In genomic region chr10:119281581-119282071, GRCh38 we compare ENCODE assay signal across 10 cellular contexts.
DNase-seq lines count a peak whose midpoint lies in the region; ATAC-seq, FAIRE-seq and TF ChIP-seq lines count a peak whose summit lies in the region.
"Had no signal": no experiment of that assay in that cellular context is flagged by ENCODE, and none has a peak within 500 bp of the region (broad histone marks: within the 10 kb centered on the region; RNA-seq: fewer than 3 reads in every experiment).

No MANE protein-coding gene starts in this region.

- no peak overlapping the region for H3K27ac ChIP-seq in kidney (ENCODE audit: low read depth in 2 of 2, low read length in 2 of 2)
- no peak overlapping the region for H3K27ac ChIP-seq in GM23338 (ENCODE audit: low read depth)

- no peak overlapping the region for H3K27ac Mint-ChIP-seq in activated T-helper 1 cell treated with anti-CD3 and anti-CD28 coated beads, Interleukin-12 subunit alpha, Interleukin-12 subunit beta, Interleukin-2, Interleukin-4 antibody, amounts not matched to agents 30 ng/mL and 10 ng/mL and 1 ng/mL, durations not matched to agents 14 hours and 24 hours and 36 hours
- no peak overlapping the region for H3K27ac Mint-ChIP-seq in activated CD4-positive, alpha-beta T cell treated with anti-CD3 and anti-CD28 coated beads, Interleukin-2, amount 10 ng/mL, durations not matched to agents 7 days and 5 days
- no peak overlapping the region; the same call in 1 of the 2 replicates for H3K27ac Mint-ChIP-seq in GM23338

- H3K27me3 ChIP-seq in HAP-1 (ENCODE audit: low read depth) (no peaks in the 10 kb centered on the region), GM23338 (ENCODE audit: insufficient read depth) (no peaks in the 10 kb centered on the region)

- ATAC-seq in GM23338, result no peak

- peak; percentile 78 for DNase-seq in M059J (ENCODE audit: low read depth)
- peak in 45 of 56 donors; percentile 8 to 93 (median 48) for DNase-seq in amygdala (lab: John Stamatoyannopoulos, UW)
- peak; percentile 84 for DNase-seq in kidney
- DNase-seq in superior temporal gyrus (ENCODE audit: extremely low spot score), result peak; percentile 68
- DNase-seq in HAP-1 (ENCODE audit: low spot score in 2 of 2), result no peak
- no peak for DNase-seq in activated T-helper 1 cell treated with anti-CD3 and anti-CD28 coated beads, Interleukin-12 subunit alpha, Interleukin-12 subunit beta, Interleukin-2, Interleukin-4 antibody, amounts not matched to agents 30 ng/mL and 10 ng/mL and 1 ng/mL, durations not matched to agents 14 hours and 24 hours and 36 hours (ENCODE audit: low spot score)
- no peak for DNase-seq in activated CD4-positive, alpha-beta T cell treated with anti-CD3 and anti-CD28 coated beads, Interleukin-2, amount 10 ng/mL, durations not matched to agents 7 days and 5 days
- no peak for DNase-seq in GM23338 (ENCODE audit: low spot score)
- DNase-seq: kidney glomerular epithelial cell had no signal

- H3K4me3 ChIP-seq in kidney (ENCODE audit: low read length in 2 of 2) (no peak overlapping the region), HAP-1 (no peak overlapping the region), GM23338 (no peak overlapping the region)

- no peaks in the 10 kb centered on the region for H3K9me3 ChIP-seq in kidney (ENCODE audit: control insufficient read depth in 1 of 2, low read length in 2 of 2)
- H3K9me3 ChIP-seq in HAP-1, result no peaks in the 10 kb centered on the region

- no peak overlapping the region for H2AFZ ChIP-seq in GM23338

- intact Hi-C loops in kidney (cut with DNase I), result no loop called here
- intact Hi-C loops in activated T-helper 1 cell treated with anti-CD3 and anti-CD28 coated beads, Interleukin-12 subunit alpha, Interleukin-12 subunit beta, Interleukin-2, Interleukin-4 antibody, amounts not matched to agents 30 ng/mL and 10 ng/mL and 1 ng/mL, durations not matched to agents 14 hours and 24 hours and 36 hours (cut with micrococcal nuclease), result loop anchor here (1.0 kb wide), 1 partner anchor 7 kb away; no protein-coding TSS in a partner anchor

- in situ Hi-C loops in HAP-1 (cut with MboI; ENCODE audit: low sequenced_read_pairs), result no loop called here

- FAIRE-seq in kidney (lab: Jason Lieb, UNC), result no peak

- H4K20me1 ChIP-seq in GM23338 (replicated peaks; ENCODE audit: insufficient read depth), result no peaks in the 10 kb centered on the region

- H3K79me2 ChIP-seq in GM23338 (replicated peaks; ENCODE audit: insufficient read depth), result no peaks in the 10 kb centered on the region

- H3K9me2 ChIP-seq in GM23338 (ENCODE audit: insufficient read depth), result no peaks in the 10 kb centered on the region

- peaks cover 5% of the 10 kb centered on the region for H3K36me3 Mint-ChIP-seq in activated T-helper 1 cell treated with anti-CD3 and anti-CD28 coated beads, Interleukin-12 subunit alpha, Interleukin-12 subunit beta, Interleukin-2, Interleukin-4 antibody, amounts not matched to agents 30 ng/mL and 10 ng/mL and 1 ng/mL, durations not matched to agents 14 hours and 24 hours and 36 hours (ENCODE audit: low read depth)
- peaks cover 3% of the 10 kb centered on the region for H3K36me3 Mint-ChIP-seq in activated CD4-positive, alpha-beta T cell treated with anti-CD3 and anti-CD28 coated beads, Interleukin-2, amount 10 ng/mL, durations not matched to agents 7 days and 5 days (ENCODE audit: low read depth)
- no peaks in the 10 kb centered on the region for H3K36me3 Mint-ChIP-seq in GM23338 (ENCODE audit: low read depth)
- H3K36me3 Mint-ChIP-seq: activated naive CD4-positive, alpha-beta T cell treated with anti-CD3 and anti-CD28 coated beads, Interleukin-2, amount 50 U/mL, for 24 hours had no signal

- TF ChIP-seq CTCF in kidney (IDR thresholded peaks at IDR 0.05; ENCODE audit: borderline replicate concordance, extremely low read depth, insufficient read depth) (no peak), GM23338 (conservative IDR thresholded peaks at IDR 0.05; ENCODE audit: low read depth in 2 of 2) (no peak)

- no peaks in the 10 kb centered on the region for H3K36me3 ChIP-seq in kidney (ENCODE audit: control insufficient read depth in 1 of 2, insufficient read depth in 2 of 2, low read length in 2 of 2)
- H3K36me3 ChIP-seq in HAP-1 (replicated peaks), result no peaks in the 10 kb centered on the region
- H3K36me3 ChIP-seq in GM23338 (ENCODE audit: insufficient read depth), result no peaks in the 10 kb centered on the region

- H3K9me3 Mint-ChIP-seq in activated T-helper 1 cell treated with anti-CD3 and anti-CD28 coated beads, Interleukin-12 subunit alpha, Interleukin-12 subunit beta, Interleukin-2, Interleukin-4 antibody, amounts not matched to agents 30 ng/mL and 10 ng/mL and 1 ng/mL, durations not matched to agents 14 hours and 24 hours and 36 hours, result no peaks in the 10 kb centered on the region
- H3K9me3 Mint-ChIP-seq in activated CD4-positive, alpha-beta T cell treated with anti-CD3 and anti-CD28 coated beads, Interleukin-2, amount 10 ng/mL, durations not matched to agents 7 days and 5 days, result no peaks in the 10 kb centered on the region
- H3K9me3 Mint-ChIP-seq in GM23338, result no peaks in the 10 kb centered on the region
- H3K9me3 Mint-ChIP-seq: activated naive CD4-positive, alpha-beta T cell treated with anti-CD3 and anti-CD28 coated beads, Interleukin-2, amount 50 U/mL, for 24 hours had no signal

- no peak overlapping the region for H3K4me2 ChIP-seq in GM23338

- CTCF ChIA-PET in activated CD4-positive, alpha-beta T cell treated with anti-CD3 and anti-CD28 coated beads, Interleukin-2, amount 10 ng/mL, durations not matched to agents 7 days and 5 days (lab: Charles Lee), result interaction anchor here (1.0 to 2.0 kb wide), 3 partner anchors 17 to 69 kb away, joined by 3 to 4 read pairs (median 3); no protein-coding TSS in a partner anchor

- H3F3A ChIP-seq in GM23338 (replicated peaks; ENCODE audit: low read depth), result no peaks in the 10 kb centered on the region

- H3K9ac ChIP-seq in kidney (ENCODE audit: low read length in 2 of 2), result no peak overlapping the region

- H3K4me1 ChIP-seq in kidney (ENCODE audit: control insufficient read depth in 1 of 2, insufficient read depth in 1 of 2, low read depth in 1 of 2, low read length in 2 of 2), result peaks cover 7 to 11% of the 10 kb centered on the region in 2 donors
- H3K4me1 ChIP-seq in HAP-1, result no peaks in the 10 kb centered on the region
- H3K4me1 ChIP-seq in GM23338 (ENCODE audit: insufficient read depth), result no peaks in the 10 kb centered on the region

- H3K27me3 Mint-ChIP-seq in activated T-helper 1 cell treated with anti-CD3 and anti-CD28 coated beads, Interleukin-12 subunit alpha, Interleukin-12 subunit beta, Interleukin-2, Interleukin-4 antibody, amounts not matched to agents 30 ng/mL and 10 ng/mL and 1 ng/mL, durations not matched to agents 14 hours and 24 hours and 36 hours (ENCODE audit: insufficient read depth), result no peaks in the 10 kb centered on the region
- H3K27me3 Mint-ChIP-seq in activated CD4-positive, alpha-beta T cell treated with anti-CD3 and anti-CD28 coated beads, Interleukin-2, amount 10 ng/mL, durations not matched to agents 7 days and 5 days, result no peaks in the 10 kb centered on the region
- H3K27me3 Mint-ChIP-seq in GM23338 (ENCODE audit: insufficient read depth, low read depth, poor library complexity), result peaks cover 3% of the 10 kb centered on the region
- H3K27me3 Mint-ChIP-seq: activated naive CD4-positive, alpha-beta T cell treated with anti-CD3 and anti-CD28 coated beads, Interleukin-2, amount 50 U/mL, for 24 hours had no signal

- peaks cover 49% of the 10 kb centered on the region for H3K4me1 Mint-ChIP-seq in activated T-helper 1 cell treated with anti-CD3 and anti-CD28 coated beads, Interleukin-12 subunit alpha, Interleukin-12 subunit beta, Interleukin-2, Interleukin-4 antibody, amounts not matched to agents 30 ng/mL and 10 ng/mL and 1 ng/mL, durations not matched to agents 14 hours and 24 hours and 36 hours (ENCODE audit: low read depth)
- H3K4me1 Mint-ChIP-seq in activated CD4-positive, alpha-beta T cell treated with anti-CD3 and anti-CD28 coated beads, Interleukin-2, amount 10 ng/mL, durations not matched to agents 7 days and 5 days, result peaks cover 55% of the 10 kb centered on the region
- H3K4me1 Mint-ChIP-seq in GM23338, result peaks cover 2% of the 10 kb centered on the region; the same call in 1 of the 3 replicates

- no peak overlapping the region for H3K4me3 Mint-ChIP-seq in activated T-helper 1 cell treated with anti-CD3 and anti-CD28 coated beads, Interleukin-12 subunit alpha, Interleukin-12 subunit beta, Interleukin-2, Interleukin-4 antibody, amounts not matched to agents 30 ng/mL and 10 ng/mL and 1 ng/mL, durations not matched to agents 14 hours and 24 hours and 36 hours
- no peak overlapping the region for H3K4me3 Mint-ChIP-seq in activated CD4-positive, alpha-beta T cell treated with anti-CD3 and anti-CD28 coated beads, Interleukin-2, amount 10 ng/mL, durations not matched to agents 7 days and 5 days
- H3K4me3 Mint-ChIP-seq in GM23338, result no peak overlapping the region
- H3K4me3 Mint-ChIP-seq: activated naive CD4-positive, alpha-beta T cell treated with anti-CD3 and anti-CD28 coated beads, Interleukin-2, amount 50 U/mL, for 24 hours had no signal

- POLR2A ChIA-PET in activated CD4-positive, alpha-beta T cell treated with anti-CD3 and anti-CD28 coated beads, Interleukin-2, amount 10 ng/mL, durations not matched to agents 7 days and 5 days (lab: Charles Lee), result interaction anchor here (0.8 kb wide), 1 partner anchor 23 kb away, joined by 4 read pairs; no protein-coding TSS in a partner anchor

TF ChIP-seq in GM23338, 12 proteins besides CTCF, POLR2A, EP300 and RAD21 (continues in another document):
- no peak for TF ChIP-seq JUNB (IDR thresholded peaks at IDR 0.05; ENCODE audit: unreplicated experiment)
- TF ChIP-seq ZNF114 (CRISPR knock-in tag; IDR thresholded peaks at IDR 0.05), result no peak
- TF ChIP-seq ETS1 (IDR thresholded peaks at IDR 0.05), result no peak
- TF ChIP-seq CREB1 (CRISPR knock-in tag; IDR thresholded peaks at IDR 0.05; ENCODE audit: low read depth), result no peak
- TF ChIP-seq STAT1 (IDR thresholded peaks at IDR 0.05; ENCODE audit: unreplicated experiment), result no peak

Comparison
In these comparisons a context has a peak if more than half of its experiments do, and no peak if none do; other contexts are left out.
1. DNase-seq: peak in M059J (single experiment), amygdala (45 of 56), kidney (single experiment) and superior temporal gyrus (single experiment); none in HAP-1 (0 of 2), activated T-helper 1 cell treated with anti-CD3 and anti-CD28 coated beads, Interleukin-12 subunit alpha, Interleukin-12 subunit beta, Interleukin-2, Interleukin-4 antibody, amounts not matched to agents 30 ng/mL and 10 ng/mL and 1 ng/mL, durations not matched to agents 14 hours and 24 hours and 36 hours (single experiment), activated CD4-positive, alpha-beta T cell treated with anti-CD3 and anti-CD28 coated beads, Interleukin-2, amount 10 ng/mL, durations not matched to agents 7 days and 5 days (single experiment) and GM23338 (single experiment).